11 cellular contexts compared by ENCODE assay signal in genomic region chr11:35126000-35126878, GRCh38. TPM values are rescaled to one million over a fixed set of nuclear protein-coding genes. Genes with fewer than 3 reads are reported as not detected.
DNase-seq lines count a peak whose midpoint lies in the region; ATAC-seq and TF ChIP-seq lines count a peak whose summit lies in the region.
"Had no signal": no experiment of that assay in that cellular context is flagged by ENCODE, and none has a peak within 500 bp of the region (broad histone marks: within the 10 kb centered on the region; RNA-seq: fewer than 3 reads in every experiment).

No MANE protein-coding gene starts in this region.

- no peaks in the 10 kb centered on the region for H3K36me3 ChIP-seq in mucosa of descending colon (ENCODE audit: low read depth)

- H3K4me3 ChIP-seq in mucosa of descending colon: no peak overlapping the region

- no peaks in the 10 kb centered on the region for H3K4me1 ChIP-seq in mucosa of descending colon (ENCODE audit: low read depth)

- intact Hi-C loops in mucosa of descending colon (cut with DNase I, micrococcal nuclease): no loop called here

- ATAC-seq in GM18517 (IDR thresholded peaks at IDR 0.05; ENCODE audit: unreplicated experiment) (peak; percentile 81), GM21619 (IDR thresholded peaks at IDR 0.05; ENCODE audit: unreplicated experiment) (peak; percentile 60), HG03571 (IDR thresholded peaks at IDR 0.05; ENCODE audit: unreplicated experiment) (peak; percentile 50), mucosa of descending colon (peak; percentile 64)

- H3K9me3 ChIP-seq in mucosa of descending colon: no peaks in the 10 kb centered on the region

- DNase-seq in mucosa of descending colon (no peak), RPMI8226 (no peak), NCI-H1105 treated with DMSO at 0.1 percent for 48 hours (lab: John Stamatoyannopoulos, UW) (no peak), ureter (ENCODE audit: low spot score) (no peak), NCI-H345 treated with DMSO at 0.1 percent for 48 hours (lab: John Stamatoyannopoulos, UW; ENCODE audit: unreplicated experiment) (no peak)
- DNase-seq: erythroblast, occipital lobe, T1000 had no signal

- no peak for TF ChIP-seq CTCF in mucosa of descending colon (IDR thresholded peaks at IDR 0.05)

RNA-seq across cellular contexts. Expression of gene CD44, which starts 12.7 kb away (rescaled TPM):
- total RNA-seq in mucosa of descending colon: 100 to 1,000 TPM; 105 to 154 (median 136) TPM
- total RNA-seq in ureter: 348 TPM
